ENCODE assay signal across 31 cellular contexts in the genomic region with DNA sequence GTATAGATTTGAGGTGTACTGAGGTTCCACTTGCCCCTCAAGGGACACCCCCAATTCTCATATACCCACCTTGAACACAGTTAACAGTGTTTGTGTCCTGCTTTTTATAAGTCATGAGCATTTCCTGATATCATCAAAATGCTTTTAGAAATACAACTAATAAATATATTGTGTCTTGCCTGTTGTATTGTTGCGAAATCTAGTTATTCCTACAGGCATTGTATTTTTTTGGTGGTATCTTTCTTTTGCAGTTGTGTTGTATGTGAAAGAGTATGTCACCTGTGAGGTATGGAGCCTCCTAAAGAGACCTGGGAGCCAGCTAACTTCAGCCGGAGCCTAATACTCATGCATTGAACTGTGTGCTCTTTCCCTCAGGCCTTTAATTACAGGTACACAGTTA.
"Had no signal": no experiment of that assay in that cellular context is flagged by ENCODE, and none has a peak within 500 bp of the region (broad histone marks: within the 10 kb centered on the region; RNA-seq: fewer than 3 reads in every experiment).

No MANE protein-coding gene starts in this region.

- H3K4me1 ChIP-seq: body of pancreas had no signal

- H3K9me3 Mint-ChIP-seq: activated CD8-positive, alpha-beta T cell treated with anti-CD3 and anti-CD28 coated beads for 36 hours; activated naive CD4-positive, alpha-beta T cell treated with anti-CD3 and anti-CD28 coated beads, Interleukin-2, amount 50 U/mL, for 24 hours; activated naive CD8-positive, alpha-beta T cell treated with anti-CD3 and anti-CD28 coated beads, Interleukin-2, amount 50 U/mL, for 24 hours; activated T-helper 1 cell treated with anti-CD3 and anti-CD28 coated beads, Interleukin-12 subunit alpha, Interleukin-12 subunit beta, Interleukin-2, Interleukin-4 antibody, amounts not matched to agents 30 ng/mL and 10 ng/mL and 1 ng/mL, durations not matched to agents 14 hours and 24 hours and 36 hours; activated T-helper 2 cell treated with anti-CD3 and anti-CD28 coated beads, Interferon-gamma antibody, Interleukin-2, Interleukin-4, amounts not matched to agents 10 μg/mL and 5 μg/mL and 100 μg/mL, durations not matched to agents 14 hours and 24 hours and 36 hours; dendritic cell treated with granulocyte-macrophage colony-stimulating factor and Interleukin-4, amounts not matched to agents 40 ng/mL and 50 ng/mL, for 4 days had no signal

- FAIRE-seq: colon had no signal

- H3K27me3 Mint-ChIP-seq: activated CD8-positive, alpha-beta T cell treated with anti-CD3 and anti-CD28 coated beads for 36 hours; activated naive CD4-positive, alpha-beta T cell treated with anti-CD3 and anti-CD28 coated beads, Interleukin-2, amount 50 U/mL, for 24 hours; activated naive CD8-positive, alpha-beta T cell treated with anti-CD3 and anti-CD28 coated beads for 36 hours; activated naive CD8-positive, alpha-beta T cell treated with anti-CD3 and anti-CD28 coated beads, Interleukin-2, amount 50 U/mL, for 24 hours; dendritic cell treated with granulocyte-macrophage colony-stimulating factor and Interleukin-4, amounts not matched to agents 40 ng/mL and 50 ng/mL, for 4 days had no signal

- H3K4me3 ChIP-seq: adrenal gland, body of pancreas, dorsolateral prefrontal cortex, esophagus muscularis mucosa, gastrocnemius medialis, heart right ventricle had no signal

- H3K36me3 ChIP-seq: adrenal gland, esophagus muscularis mucosa, gastrocnemius medialis, heart right ventricle had no signal

- H3K9me3 ChIP-seq: adrenal gland, body of pancreas, esophagus muscularis mucosa, gastrocnemius medialis, heart right ventricle had no signal

- H3K4me3 Mint-ChIP-seq: activated CD8-positive, alpha-beta T cell treated with anti-CD3 and anti-CD28 coated beads for 36 hours; activated naive CD4-positive, alpha-beta T cell treated with anti-CD3 and anti-CD28 coated beads for 36 hours; activated naive CD4-positive, alpha-beta T cell treated with anti-CD3 and anti-CD28 coated beads, Interleukin-2, amount 50 U/mL, for 24 hours; activated naive CD8-positive, alpha-beta T cell treated with anti-CD3 and anti-CD28 coated beads for 36 hours; activated naive CD8-positive, alpha-beta T cell treated with anti-CD3 and anti-CD28 coated beads, Interleukin-2, amount 50 U/mL, for 24 hours; activated T-helper 1 cell treated with anti-CD3 and anti-CD28 coated beads, Interleukin-12 subunit alpha, Interleukin-12 subunit beta, Interleukin-2, Interleukin-4 antibody, amounts not matched to agents 30 ng/mL and 10 ng/mL and 1 ng/mL, durations not matched to agents 14 hours and 24 hours and 36 hours; dendritic cell treated with granulocyte-macrophage colony-stimulating factor and Interleukin-4, amounts not matched to agents 40 ng/mL and 50 ng/mL, for 4 days had no signal

- H3K27me3 ChIP-seq: adrenal gland, body of pancreas, dorsolateral prefrontal cortex, esophagus muscularis mucosa, foreskin keratinocyte, gastrocnemius medialis, heart right ventricle had no signal

- DNase-seq: activated CD4-positive, alpha-beta T cell treated with anti-CD3 and anti-CD28 coated beads for 48 hours; activated CD4-positive, alpha-beta T cell treated with anti-CD3 and anti-CD28 coated beads, Interleukin-2, amount 50 U/mL, for 1 hour; activated CD4-positive, alpha-beta T cell treated with anti-CD3 and anti-CD28 coated beads, Interleukin-2, amount 50 U/mL, for 48 hours; activated CD4-positive, CD25-positive, alpha-beta regulatory T cell; activated CD4-positive, CD25-positive, alpha-beta regulatory T cell treated with anti-CD3 and anti-CD28 coated beads, Interleukin-2, amount 50 U/mL, for 72 hours; activated CD8-positive, alpha-beta memory T cell treated with anti-CD3 and anti-CD28 coated beads for 24 hours; activated CD8-positive, alpha-beta T cell treated with anti-CD3 and anti-CD28 coated beads for 36 hours; activated effector memory CD4-positive, alpha-beta T cell treated with anti-CD3 and anti-CD28 coated beads, Interleukin-2, amount 50 U/mL, for 16 hours; activated naive CD4-positive, alpha-beta T cell treated with anti-CD3 and anti-CD28 coated beads for 36 hours; activated naive CD8-positive, alpha-beta T cell treated with anti-CD3 and anti-CD28 coated beads for 36 hours; activated naive CD8-positive, alpha-beta T cell treated with anti-CD3 and anti-CD28 coated beads, Interleukin-2, amount 50 U/mL, for 24 hours; activated T-cell treated with anti-CD3 and anti-CD28 coated beads, Interleukin-2, amount 50 U/mL, for 1 hour; activated T-cell treated with anti-CD3 and anti-CD28 coated beads, Interleukin-2, amount 50 U/mL, for 48 hours; adrenal gland; amygdala; aorta; body of pancreas; caudate nucleus; dorsolateral prefrontal cortex; effector memory CD4-positive, alpha-beta T cell; foreskin keratinocyte; gastrocnemius medialis; glutamatergic neuron; heart right ventricle; T-helper 2 cell had no signal

- H3K27ac ChIP-seq: adrenal gland, body of pancreas, dorsolateral prefrontal cortex, esophagus muscularis mucosa, foreskin keratinocyte, gastrocnemius medialis, heart right ventricle had no signal

- H3K27ac Mint-ChIP-seq: activated CD8-positive, alpha-beta T cell treated with anti-CD3 and anti-CD28 coated beads for 36 hours; activated naive CD4-positive, alpha-beta T cell treated with anti-CD3 and anti-CD28 coated beads for 36 hours; activated naive CD4-positive, alpha-beta T cell treated with anti-CD3 and anti-CD28 coated beads, Interleukin-2, amount 50 U/mL, for 24 hours; activated naive CD8-positive, alpha-beta T cell treated with anti-CD3 and anti-CD28 coated beads for 36 hours; activated naive CD8-positive, alpha-beta T cell treated with anti-CD3 and anti-CD28 coated beads, Interleukin-2, amount 50 U/mL, for 24 hours; activated T-helper 1 cell treated with anti-CD3 and anti-CD28 coated beads, Interleukin-12 subunit alpha, Interleukin-12 subunit beta, Interleukin-2, Interleukin-4 antibody, amounts not matched to agents 30 ng/mL and 10 ng/mL and 1 ng/mL, durations not matched to agents 14 hours and 24 hours and 36 hours; activated T-helper 2 cell treated with anti-CD3 and anti-CD28 coated beads, Interferon-gamma antibody, Interleukin-2, Interleukin-4, amounts not matched to agents 10 μg/mL and 5 μg/mL and 100 μg/mL, durations not matched to agents 14 hours and 24 hours and 36 hours; dendritic cell treated with granulocyte-macrophage colony-stimulating factor and Interleukin-4, amounts not matched to agents 40 ng/mL and 50 ng/mL, for 4 days had no signal

- ATAC-seq: activated CD8-positive, alpha-beta T cell treated with anti-CD3 and anti-CD28 coated beads for 36 hours; activated naive CD8-positive, alpha-beta T cell treated with anti-CD3 and anti-CD28 coated beads, Interleukin-2, amount 50 U/mL, for 24 hours; body of pancreas; foreskin keratinocyte; gastrocnemius medialis; heart right ventricle had no signal
